Comparison of ENCODE assay signal across 9 cellular contexts in genomic region chr11:109865558-109866186, GRCh38.
A peak's percentile ranks its signal among the peaks of the same experiment; 100 is the strongest.
DNase-seq lines count a peak whose midpoint lies in the region; TF ChIP-seq lines count a peak whose summit lies in the region.
"Had no signal": no experiment of that assay in that cellular context is flagged by ENCODE, and none has a peak within 500 bp of the region (broad histone marks: within the 10 kb centered on the region; RNA-seq: fewer than 3 reads in every experiment).

No MANE protein-coding gene starts in this region.

- peak overlapping the region; percentile 12 for H3K4ac ChIP-seq in trophoblast cell (ENCODE audit: low read depth, low read length)

- H3K36me3 ChIP-seq in trophoblast cell (ENCODE audit: control insufficient read depth in 1 of 2, insufficient read depth in 2 of 2, low read length in 2 of 2) (no peaks in the 10 kb centered on the region), sigmoid colon (no peaks in the 10 kb centered on the region)

- peaks cover 37% of the 10 kb centered on the region for H3K79me1 ChIP-seq in trophoblast cell (ENCODE audit: low read length)

- H3K4me3 ChIP-seq in GM12865 (ENCODE audit: low read depth, low read length) (no peak overlapping the region), trophoblast cell (ENCODE audit: low read depth, low read length) (no peak overlapping the region), sigmoid colon (no peak overlapping the region)

- H2BK12ac ChIP-seq in trophoblast cell (ENCODE audit: low read length): peak overlapping the region; percentile 96

- peak overlapping the region; percentile 77 for H2BK120ac ChIP-seq in trophoblast cell (ENCODE audit: insufficient read depth, low read length, poor library complexity)

- H3K14ac ChIP-seq in trophoblast cell (ENCODE audit: low read length): peak overlapping the region; percentile 80

- H3K9me3 ChIP-seq in trophoblast cell (ENCODE audit: insufficient read depth, low read depth, low read length) (no peaks in the 10 kb centered on the region), sigmoid colon (no peaks in the 10 kb centered on the region)

- H2BK5ac ChIP-seq in trophoblast cell (ENCODE audit: low read depth, low read length, poor library complexity): peak overlapping the region; percentile 35

- peaks cover 12 to 18% of the 10 kb centered on the region in 2 experiments for H3K4me1 ChIP-seq in trophoblast cell (ENCODE audit: control insufficient read depth in 1 of 2, insufficient read depth in 2 of 2, low read length in 2 of 2)
- peaks cover 0 to 8% (median 3%) of the 10 kb centered on the region in 4 donors for H3K4me1 ChIP-seq in sigmoid colon

- peak; percentile 32 for DNase-seq in GM12865 (ENCODE audit: low read depth)
- DNase-seq in NCI-H146 (lab: John Stamatoyannopoulos, UW): peak; percentile 60
- peak; percentile 66 for DNase-seq in cerebellum (ENCODE audit: low spot score)
- no peak for DNase-seq in trophoblast cell
- DNase-seq in NCI-H2029 treated with DMSO at 0.1 percent for 48 hours (lab: John Stamatoyannopoulos, UW): no peak
- no peak for DNase-seq in iPS-NIHi11 (ENCODE audit: low spot score)
- DNase-seq in sigmoid colon: no peak
- DNase-seq: activated CD4-positive, alpha-beta T cell treated with anti-CD3 and anti-CD28 coated beads, Interleukin-2, amount 50 U/mL, for 48 hours; effector memory CD4-positive, alpha-beta T cell had no signal

- peak overlapping the region; percentile 30 for H2AFZ ChIP-seq in trophoblast cell (ENCODE audit: insufficient read depth, low read length, poor library complexity)

- peak overlapping the region; percentile 12 for H3K18ac ChIP-seq in trophoblast cell (ENCODE audit: low read length)

- H3K4me2 ChIP-seq in trophoblast cell (ENCODE audit: low read length): no peak overlapping the region

- H3K27me3 ChIP-seq in trophoblast cell (ENCODE audit: insufficient read depth, low read length) (no peaks in the 10 kb centered on the region), sigmoid colon (no peaks in the 10 kb centered on the region)

- no peak overlapping the region for H3K9ac ChIP-seq in trophoblast cell (ENCODE audit: low read length)

- WGBS in trophoblast cell (ENCODE audit: extremely low coverage, insufficient coverage, insufficient read length): no CpG with 5 or more reads among the region's 4 CpGs
- WGBS in sigmoid colon, 2 donors: 70 to 77% methylated on average over 4 of the region's 4 CpGs

- peak overlapping the region; percentile 85 for H2AK5ac ChIP-seq in trophoblast cell (ENCODE audit: low read length)

- TF ChIP-seq EP300 in sigmoid colon (IDR thresholded peaks at IDR 0.05): no peak

- intact Hi-C loops in sigmoid colon (cut with DNase I): no loop called here

- no peak for TF ChIP-seq POLR2A in sigmoid colon (IDR thresholded peaks at IDR 0.05)

- H4K12ac ChIP-seq in trophoblast cell (ENCODE audit: low read depth, low read length): no peak overlapping the region

- TF ChIP-seq CTCF in GM12865 (IDR thresholded peaks at IDR 0.05; ENCODE audit: insufficient read depth, low read depth, low read length, missing control alignments) (no peak), sigmoid colon (IDR thresholded peaks at IDR 0.05) (no peak)

- peaks cover 3% of the 10 kb centered on the region for H3K79me2 ChIP-seq in trophoblast cell (ENCODE audit: control insufficient read depth, insufficient read depth, low read length, poor library complexity)

- H3K27ac ChIP-seq in trophoblast cell (ENCODE audit: low read depth, low read length): no peak overlapping the region
- no peak overlapping the region for H3K27ac ChIP-seq in sigmoid colon

- peak overlapping the region; percentile 85 for H4K91ac ChIP-seq in trophoblast cell (ENCODE audit: low read depth, low read length)

- no peak overlapping the region for H3K23ac ChIP-seq in trophoblast cell (ENCODE audit: low read length)

- peak overlapping the region; percentile 39 for H4K8ac ChIP-seq in trophoblast cell (ENCODE audit: low read depth, low read length)

Comparison
In these comparisons a context has a peak if more than half of its experiments do, and no peak if none do; other contexts are left out.
1. DNase-seq: peak in GM12865 (single experiment), NCI-H146 (single experiment) and cerebellum (single experiment); none in trophoblast cell (0 of 2), NCI-H2029 treated with DMSO at 0.1 percent for 48 hours (single experiment), iPS-NIHi11 (single experiment) and sigmoid colon (single experiment).